Comparison of ENCODE assay signal across 1 cellular context in genomic region chr10:80461208-80462183, GRCh38.
TF ChIP-seq lines count a peak whose summit lies in the region.

No MANE protein-coding gene starts in this region.

TF ChIP-seq in H1, 55 proteins besides CTCF, POLR2A, EP300 and RAD21:
- no peak for TF ChIP-seq GABPA (IDR thresholded peaks at IDR 0.05; ENCODE audit: borderline replicate concordance, insufficient read depth, low read length)
- no peak for TF ChIP-seq CBX5 (IDR thresholded peaks at IDR 0.05; ENCODE audit: low read depth, low read length)
- no peak for TF ChIP-seq EGR1 (IDR thresholded peaks at IDR 0.05; ENCODE audit: borderline replicate concordance, low read depth, low read length)
TF ChIP-seq in H1: peak in this region for 0.
